In genomic region chr6:63307581-63308246, GRCh38 we compare ENCODE assay signal across 1 cellular context.
TF ChIP-seq lines count a peak whose summit lies in the region.

No MANE protein-coding gene starts in this region.

TF ChIP-seq in H1, 55 proteins besides CTCF, POLR2A, EP300 and RAD21 (continued from another document):
- TF ChIP-seq CHD7 (IDR thresholded peaks at IDR 0.05; ENCODE audit: insufficient replicate concordance, low read length) (no peak), NANOG (IDR thresholded peaks at IDR 0.05; ENCODE audit: insufficient read depth, low read depth, low read length, poor library complexity, severe bottlenecking) (no peak), USF2 (IDR thresholded peaks at IDR 0.05; ENCODE audit: low read length) (no peak), NRF1 (IDR thresholded peaks at IDR 0.05; ENCODE audit: low read depth, low read length) (no peak), POLR2AphosphoS5 (IDR thresholded peaks at IDR 0.05; ENCODE audit: low read depth, low read length) (no peak), BRCA1 (IDR thresholded peaks at IDR 0.05; ENCODE audit: low read depth, low read length) (no peak), CBX5 (IDR thresholded peaks at IDR 0.05; ENCODE audit: low read depth, low read length) (no peak), SUZ12 (IDR thresholded peaks at IDR 0.05; ENCODE audit: low read length) (no peak), BACH1 (IDR thresholded peaks at IDR 0.05; ENCODE audit: low read length) (no peak), SAP30 (IDR thresholded peaks at IDR 0.05; ENCODE audit: insufficient read depth, insufficient replicate concordance, low read length) (no peak)
TF ChIP-seq in H1: peak in this region for 0.
